ENCODE assay signal across 8 cellular contexts in the genomic region with DNA sequence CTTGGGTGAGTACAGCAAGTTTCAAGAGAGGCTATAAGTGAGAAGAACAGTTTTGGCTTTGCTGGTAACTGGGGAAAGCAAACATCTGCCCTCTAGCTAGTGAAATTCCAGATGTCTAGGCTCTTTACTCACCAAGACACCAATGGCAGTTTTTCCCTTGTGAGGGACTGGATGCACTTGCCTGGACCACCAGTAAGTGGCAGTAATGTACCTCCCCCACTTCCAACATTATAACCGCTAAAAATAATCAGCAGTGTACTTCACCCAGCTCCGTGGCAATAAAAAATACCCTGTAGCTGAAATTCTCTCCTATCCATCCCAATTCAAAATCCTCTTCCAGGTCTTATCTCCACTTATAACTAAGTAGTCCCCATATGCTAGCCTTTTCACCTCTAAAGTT.
DNase-seq lines count a peak whose midpoint lies in the region; ATAC-seq lines count a peak whose summit lies in the region.

No MANE protein-coding gene starts in this region.

- intact Hi-C loops in Right ventricle myocardium inferior (cut with DNase I) = no loop called here
- intact Hi-C loops in cardiac septum (cut with DNase I) = no loop called here

- peak; percentile 89 for ATAC-seq in Right ventricle myocardium inferior
- ATAC-seq in HG02678 (IDR thresholded peaks at IDR 0.05; ENCODE audit: unreplicated experiment) = peak; percentile 83
- no peak for ATAC-seq in GM19463 (IDR thresholded peaks at IDR 0.05; ENCODE audit: unreplicated experiment)

- DNase-seq in Right ventricle myocardium inferior (ENCODE audit: missing footprints) (no peak), cardiac septum (ENCODE audit: low spot score) (no peak), NCI-H82 treated with DMSO at 0.1 percent for 48 hours (lab: John Stamatoyannopoulos, UW; ENCODE audit: unreplicated experiment) (peak; percentile 13), dermis blood vessel endothelial cell (peak; percentile 67), lung microvascular endothelial cell (ENCODE audit: low read depth in 2 of 2) (peak; percentile 31 to 63), AML-193 (lab: John Stamatoyannopoulos, UW) (no peak)

Comparison
In these comparisons a context has a peak if more than half of its experiments do, and no peak if none do; other contexts are left out.
1. DNase-seq: peak in NCI-H82 treated with DMSO at 0.1 percent for 48 hours (single experiment), dermis blood vessel endothelial cell (single experiment) and lung microvascular endothelial cell (2 of 2); none in Right ventricle myocardium inferior (single experiment), cardiac septum (single experiment) and AML-193 (0 of 2).